22 cellular contexts compared by ENCODE assay signal in genomic region chr10:78776746-78777145, GRCh38.
DNase-seq lines count a peak whose midpoint lies in the region; ATAC-seq and TF ChIP-seq lines count a peak whose summit lies in the region.
"Had no signal": no experiment of that assay in that cellular context is flagged by ENCODE, and none has a peak within 500 bp of the region (broad histone marks: within the 10 kb centered on the region; RNA-seq: fewer than 3 reads in every experiment).

No MANE protein-coding gene starts in this region.

- H3K4me2 ChIP-seq in Karpas-422 (ENCODE audit: low read depth, low read length, poor library complexity, severe bottlenecking) = no peak overlapping the region
- H3K4me2 ChIP-seq: GM23338 had no signal

- TF ChIP-seq CTCF in stomach (IDR thresholded peaks at IDR 0.05) = no peak

- DNase-seq in Karpas-422 (peak; percentile 52), SJSA1 (ENCODE audit: low read depth in 1 of 2, low spot score in 2 of 2) (no peak), medulla oblongata (ENCODE audit: extremely low spot score) (peak; percentile 76), stomach (no peak), NCI-H2107 treated with DMSO at 0.1 percent for 48 hours (lab: John Stamatoyannopoulos, UW; ENCODE audit: unreplicated experiment) (no peak)
- DNase-seq: activated CD4-positive, alpha-beta T cell treated with anti-CD3 and anti-CD28 coated beads, Interleukin-2, amount 50 U/mL, for 48 hours; activated naive CD4-positive, alpha-beta T cell treated with Interleukin-2 at 50 U/mL for 16 hours; CD4-positive, CD25-positive, alpha-beta regulatory T cell; DND-41; effector CD8-positive, alpha-beta T cell; NCI-H1092 treated with DMSO at 0.1 percent for 48 hours; NCI-H187; NCI-H524 treated with DMSO at 0.1 percent for 48 hours; stimulated activated CD4-positive, alpha-beta T cell treated with anti-CD3 and anti-CD28 coated beads, Interleukin-1b, Interleukin-23, amount 100 ng/mL, for 48 hours had no signal

- no peak overlapping the region for H3K4me3 ChIP-seq in Karpas-422 (ENCODE audit: low read length)
- H3K4me3 ChIP-seq in SJSA1 = no peak overlapping the region
- H3K4me3 ChIP-seq in stomach = no peak overlapping the region
- H3K4me3 ChIP-seq: breast epithelium, GM23338, Peyer's patch, SJCRH30, smooth muscle cell had no signal

- H3K27me3 ChIP-seq in Karpas-422 (ENCODE audit: low read length) (no peaks in the 10 kb centered on the region), SJSA1 (replicated peaks) (no peaks in the 10 kb centered on the region), stomach (no peaks in the 10 kb centered on the region)
- H3K27me3 ChIP-seq: breast epithelium, Peyer's patch, SJCRH30 had no signal

- H3K9me3 ChIP-seq in Karpas-422 (ENCODE audit: low read length) (no peaks in the 10 kb centered on the region), SJSA1 (replicated peaks) (no peaks in the 10 kb centered on the region), stomach (no peaks in the 10 kb centered on the region)
- H3K9me3 ChIP-seq: breast epithelium, Peyer's patch, SJCRH30 had no signal

- no peak for TF ChIP-seq POLR2A in stomach (IDR thresholded peaks at IDR 0.05)

- H3K79me2 ChIP-seq in Karpas-422 (ENCODE audit: low read length) = no peaks in the 10 kb centered on the region

- intact Hi-C loops in stomach (cut with DNase I; ENCODE audit: low total_unique reads) = no loop called here

- H2AFZ ChIP-seq in Karpas-422 (ENCODE audit: low read length) = no peak overlapping the region
- H2AFZ ChIP-seq: GM23338 had no signal

- H3K36me3 ChIP-seq in Karpas-422 (ENCODE audit: insufficient read depth, low read length) (no peaks in the 10 kb centered on the region), SJSA1 (no peaks in the 10 kb centered on the region), stomach (no peaks in the 10 kb centered on the region)
- H3K36me3 ChIP-seq: breast epithelium, Peyer's patch, SJCRH30 had no signal

- no peak for ATAC-seq in GM21367 (IDR thresholded peaks at IDR 0.05; ENCODE audit: unreplicated experiment)
- no peak for ATAC-seq in GM18502 (IDR thresholded peaks at IDR 0.05; ENCODE audit: poor library complexity, unreplicated experiment)
- ATAC-seq: activated CD4-positive, CD25-positive, alpha-beta regulatory T cell treated with anti-CD3 and anti-CD28 coated beads, Interleukin-2, amount 50 U/mL, for 24 hours; GM23338 had no signal

- TF ChIP-seq EP300 in stomach (IDR thresholded peaks at IDR 0.05) = no peak

- H4K20me1 ChIP-seq in Karpas-422 (ENCODE audit: insufficient read depth, low read depth, low read length) = no peaks in the 10 kb centered on the region; the same call in 1 of the 2 replicates

- H3K9ac ChIP-seq in Karpas-422 (ENCODE audit: low read length) = no peak overlapping the region

- no peak overlapping the region for H3K27ac ChIP-seq in Karpas-422 (ENCODE audit: low read length)
- H3K27ac ChIP-seq in SJSA1 = peak overlapping the region; percentile 75
- peak overlapping the region in 3 of 5 donors; percentile 35 to 70 (median 53) for H3K27ac ChIP-seq in stomach
- H3K27ac ChIP-seq: SJCRH30 had no signal

- H3K4me1 ChIP-seq in Karpas-422 (ENCODE audit: low read length) (no peaks in the 10 kb centered on the region), SJSA1 (replicated peaks) (peaks cover 50% of the 10 kb centered on the region), stomach (peaks cover 24 to 46% (median 37%) of the 10 kb centered on the region in 4 donors)
- H3K4me1 ChIP-seq: breast epithelium had no signal

- no peaks in the 10 kb centered on the region for H3K9me2 ChIP-seq in Karpas-422 (replicated peaks; ENCODE audit: insufficient read depth, low read length)

- 51 to 65% (median 60%) methylated on average over 6 of the region's 6 CpGs for WGBS in stomach, 5 donors

Comparison
In these comparisons a context has a peak if more than half of its experiments do, and no peak if none do; other contexts are left out.
1. DNase-seq: peak in Karpas-422 (single experiment) and medulla oblongata (single experiment); none in SJSA1 (0 of 2), stomach (single experiment) and NCI-H2107 treated with DMSO at 0.1 percent for 48 hours (single experiment).